20 cellular contexts compared by ENCODE assay signal in the genomic region with DNA sequence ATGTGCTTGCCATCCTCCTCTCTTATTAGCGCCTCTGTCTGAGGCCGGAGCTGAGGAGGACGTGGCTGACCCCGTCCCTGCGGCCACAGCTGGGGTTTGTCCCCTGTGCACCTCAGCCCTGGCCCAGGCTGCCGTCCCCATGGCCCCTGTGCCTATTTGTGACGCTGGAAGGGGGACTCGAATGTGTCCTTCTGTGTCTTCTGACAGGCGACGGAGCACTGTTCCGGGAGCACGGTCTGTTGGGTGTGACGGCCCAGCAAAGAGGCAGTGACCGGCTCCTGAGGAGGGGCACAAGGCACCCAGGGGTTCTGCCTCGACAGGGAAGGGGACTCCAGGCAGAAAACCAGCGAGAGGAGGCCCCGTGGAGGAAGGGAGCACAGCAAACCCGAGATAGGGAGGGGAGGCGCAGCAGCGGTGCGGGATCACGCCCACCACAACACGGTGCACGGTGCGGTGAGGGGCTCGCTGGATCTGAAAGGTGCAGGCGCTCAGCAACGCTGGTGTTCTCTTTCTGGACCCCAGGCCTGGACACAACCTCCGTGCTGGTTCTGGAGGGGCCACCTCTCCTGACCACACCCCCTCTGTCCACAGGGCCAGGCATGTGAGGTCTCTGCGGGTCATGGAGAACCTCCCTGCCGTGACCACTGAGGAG. TPM values are rescaled to one million over a fixed set of nuclear protein-coding genes. Genes with fewer than 3 reads are reported as not detected.
DNase-seq lines count a peak whose midpoint lies in the region; ATAC-seq and TF ChIP-seq lines count a peak whose summit lies in the region.
"Had no signal": no experiment of that assay in that cellular context is flagged by ENCODE, and none has a peak within 500 bp of the region (broad histone marks: within the 10 kb centered on the region; RNA-seq: fewer than 3 reads in every experiment).

No MANE protein-coding gene starts in this region.

- no peaks in the 10 kb centered on the region for H3K9me3 ChIP-seq in DND-41 (ENCODE audit: insufficient read depth, low read length, severe bottlenecking)
- H3K9me3 ChIP-seq in Loucy (ENCODE audit: insufficient read depth, low read depth, low read length): no peaks in the 10 kb centered on the region
- no peaks in the 10 kb centered on the region for H3K9me3 ChIP-seq in neuronal stem cell (replicated peaks in 1 of 2; ENCODE audit: control insufficient read depth in 2 of 2, insufficient read depth in 1 of 2, low read depth in 1 of 2, low read length in 2 of 2)
- H3K9me3 ChIP-seq in hepatocyte (ENCODE audit: low read depth): no peaks in the 10 kb centered on the region
- H3K9me3 ChIP-seq: Caco-2, Peyer's patch had no signal

- peak overlapping the region; percentile 53 for H3K23ac ChIP-seq in neuronal stem cell (ENCODE audit: low read depth, low read length, poor library complexity)

- peak overlapping the region; percentile 84 for H3K4ac ChIP-seq in neuronal stem cell (ENCODE audit: low read length)

- peak overlapping the region; percentile 2 for H3K4me3 Mint-ChIP-seq in dendritic cell treated with granulocyte-macrophage colony-stimulating factor and Interleukin-4, amounts not matched to agents 40 ng/mL and 50 ng/mL, for 4 days
- H3K4me3 Mint-ChIP-seq: HFFc6 had no signal

- H2AFZ ChIP-seq in DND-41 (ENCODE audit: low read depth, low read length): no peak overlapping the region
- H2AFZ ChIP-seq in Loucy (ENCODE audit: low read length): no peak overlapping the region
- no peak overlapping the region for H2AFZ ChIP-seq in neuronal stem cell (ENCODE audit: low read length)
- H2AFZ ChIP-seq in hepatocyte: no peak overlapping the region

- intact Hi-C loops in dendritic cell treated with granulocyte-macrophage colony-stimulating factor and Interleukin-4, amounts not matched to agents 40 ng/mL and 50 ng/mL, for 4 days (cut with micrococcal nuclease): no loop called here

- H3K18ac ChIP-seq in neuronal stem cell (ENCODE audit: low read length): peak overlapping the region; percentile 45

- peaks cover 98% of the 10 kb centered on the region for H3K36me3 Mint-ChIP-seq in dendritic cell treated with granulocyte-macrophage colony-stimulating factor and Interleukin-4, amounts not matched to agents 40 ng/mL and 50 ng/mL, for 4 days (ENCODE audit: low read depth)

- H3K4me1 ChIP-seq in DND-41 (ENCODE audit: insufficient read depth, low read length) (peaks cover 80% of the 10 kb centered on the region), Loucy (ENCODE audit: insufficient read depth, low read length, poor library complexity, severe bottlenecking) (peaks cover 66% of the 10 kb centered on the region), neuronal stem cell (ENCODE audit: control insufficient read depth in 2 of 2, insufficient read depth in 1 of 2, low read depth in 1 of 2, low read length in 2 of 2) (peaks cover 10 to 12% of the 10 kb centered on the region in 2 donors), hepatocyte (ENCODE audit: insufficient read depth) (peaks cover 55% of the 10 kb centered on the region)

- H3K4me2 ChIP-seq in DND-41 (ENCODE audit: insufficient read depth, low read length): no peak overlapping the region
- peak overlapping the region; percentile 98 for H3K4me2 ChIP-seq in Loucy (ENCODE audit: low read depth, low read length, poor library complexity, severe bottlenecking)
- H3K4me2 ChIP-seq in neuronal stem cell (ENCODE audit: insufficient read depth, low read length, poor library complexity, severe bottlenecking): no peak overlapping the region
- no peak overlapping the region for H3K4me2 ChIP-seq in hepatocyte

- H2BK5ac ChIP-seq in neuronal stem cell (ENCODE audit: low read length): no peak overlapping the region

- H3K27ac ChIP-seq in DND-41 (ENCODE audit: low read length) (peak overlapping the region; percentile 87), neuronal stem cell (replicated peaks; ENCODE audit: low read length) (no peak overlapping the region), hepatocyte (no peak overlapping the region)
- H3K27ac ChIP-seq: Peyer's patch, SK-N-MC had no signal

- TF ChIP-seq CTCF in DND-41 (IDR thresholded peaks at IDR 0.05; ENCODE audit: borderline replicate concordance, extremely low read depth, low read length, poor library complexity, severe bottlenecking) (no peak), Loucy (conservative IDR thresholded peaks at IDR 0.05; ENCODE audit: low read length) (no peak), hepatocyte (IDR thresholded peaks at IDR 0.05; ENCODE audit: poor library complexity) (no peak)

- peak overlapping the region; percentile 71 for H2AK5ac ChIP-seq in neuronal stem cell (ENCODE audit: low read depth, low read length)

- H3K27me3 ChIP-seq in DND-41 (ENCODE audit: insufficient read depth, low read length, poor library complexity): no peaks in the 10 kb centered on the region
- no peaks in the 10 kb centered on the region for H3K27me3 ChIP-seq in Loucy (ENCODE audit: insufficient read depth, low read length, poor library complexity, severe bottlenecking)
- H3K27me3 ChIP-seq in neuronal stem cell (ENCODE audit: control insufficient read depth in 3 of 3, insufficient read depth in 3 of 3, low read depth in 1 of 3, low read length in 3 of 3): no peaks in the 10 kb centered on the region
- no peaks in the 10 kb centered on the region for H3K27me3 ChIP-seq in hepatocyte
- H3K27me3 ChIP-seq: Peyer's patch had no signal

- H3K14ac ChIP-seq in neuronal stem cell (ENCODE audit: low read length): peak overlapping the region; percentile 72

- no peak overlapping the region for H4K91ac ChIP-seq in neuronal stem cell (ENCODE audit: low read depth, low read length, poor library complexity)

- H3K27me3 Mint-ChIP-seq in dendritic cell treated with granulocyte-macrophage colony-stimulating factor and Interleukin-4, amounts not matched to agents 40 ng/mL and 50 ng/mL, for 4 days: no peaks in the 10 kb centered on the region
- H3K27me3 Mint-ChIP-seq: CD4-positive, CD25-positive, alpha-beta regulatory T cell had no signal

- H3K36me3 ChIP-seq in DND-41 (ENCODE audit: insufficient read depth, low read length): peaks cover 3% of the 10 kb centered on the region; the same call in 1 of the 2 replicates
- no peaks in the 10 kb centered on the region; the same call in 1 of the 2 replicates for H3K36me3 ChIP-seq in Loucy (ENCODE audit: insufficient read depth, low read length)
- H3K36me3 ChIP-seq in neuronal stem cell (replicated peaks in 1 of 2; ENCODE audit: control insufficient read depth in 2 of 2, insufficient read depth in 2 of 2, low read length in 2 of 2): no peaks in the 10 kb centered on the region
- no peaks in the 10 kb centered on the region for H3K36me3 ChIP-seq in hepatocyte (replicated peaks; ENCODE audit: insufficient read depth, low read depth)
- H3K36me3 ChIP-seq: Peyer's patch had no signal

- peak overlapping the region; percentile 90 for H2BK15ac ChIP-seq in neuronal stem cell (ENCODE audit: low read length)

- H2BK12ac ChIP-seq in neuronal stem cell (ENCODE audit: low read length): peak overlapping the region; percentile 4

- H2BK120ac ChIP-seq in neuronal stem cell (ENCODE audit: low read depth, low read length): no peak overlapping the region

- H3K79me2 ChIP-seq in DND-41 (ENCODE audit: insufficient read depth, low read length) (peaks cover 16% of the 10 kb centered on the region), Loucy (ENCODE audit: insufficient read depth, low read length) (peaks cover 71% of the 10 kb centered on the region), hepatocyte (peaks cover 36% of the 10 kb centered on the region)

- H3K79me1 ChIP-seq in neuronal stem cell (ENCODE audit: low read depth, low read length): peaks cover 1% of the 10 kb centered on the region

- H3F3A ChIP-seq in Loucy (ENCODE audit: low read depth): no peaks in the 10 kb centered on the region

- no peak for ATAC-seq in DND-41 (ENCODE audit: insufficient read depth, low read depth)
- ATAC-seq in GM21526 (IDR thresholded peaks at IDR 0.05; ENCODE audit: low FRiP score, unreplicated experiment): no peak
- no peak for ATAC-seq in GM21786 (IDR thresholded peaks at IDR 0.05; ENCODE audit: unreplicated experiment)

- H3K9me3 Mint-ChIP-seq in dendritic cell treated with granulocyte-macrophage colony-stimulating factor and Interleukin-4, amounts not matched to agents 40 ng/mL and 50 ng/mL, for 4 days: no peaks in the 10 kb centered on the region
- H3K9me3 Mint-ChIP-seq: CD4-positive, CD25-positive, alpha-beta regulatory T cell; HFFc6 had no signal

- H3K9me2 ChIP-seq in Loucy (replicated peaks; ENCODE audit: low read depth, low read length): no peaks in the 10 kb centered on the region
- H3K9me2 ChIP-seq in hepatocyte (replicated peaks; ENCODE audit: insufficient read depth): no peaks in the 10 kb centered on the region

- H3K4me3 ChIP-seq in DND-41 (ENCODE audit: low read depth in 1 of 2, low read length in 2 of 2) (no peak overlapping the region), Loucy (ENCODE audit: low read length, poor library complexity, severe bottlenecking) (no peak overlapping the region), neuronal stem cell (ENCODE audit: low read length in 2 of 2) (no peak overlapping the region), hepatocyte (no peak overlapping the region)
- H3K4me3 ChIP-seq: Peyer's patch, SK-N-MC had no signal

- H4K8ac ChIP-seq in neuronal stem cell (ENCODE audit: low read depth, low read length): no peak overlapping the region

- H3K9ac ChIP-seq in DND-41 (ENCODE audit: low read depth, low read length): no peak overlapping the region
- H3K9ac ChIP-seq in Loucy (ENCODE audit: low read depth, low read length, poor library complexity, severe bottlenecking): peak overlapping the region; percentile 23
- H3K9ac ChIP-seq in neuronal stem cell (ENCODE audit: low read depth, low read length, poor library complexity): peak overlapping the region; percentile 79

- H4K20me1 ChIP-seq in DND-41 (ENCODE audit: insufficient read depth, low read length) (no peaks in the 10 kb centered on the region; the same call in 1 of the 2 replicates), Loucy (ENCODE audit: insufficient read depth, low read length, poor library complexity, severe bottlenecking) (peaks cover 9% of the 10 kb centered on the region), hepatocyte (ENCODE audit: insufficient read depth, poor library complexity, severe bottlenecking) (no peaks in the 10 kb centered on the region)

- peak overlapping the region; percentile 57 for H3K27ac Mint-ChIP-seq in dendritic cell treated with granulocyte-macrophage colony-stimulating factor and Interleukin-4, amounts not matched to agents 40 ng/mL and 50 ng/mL, for 4 days
- H3K27ac Mint-ChIP-seq: HFFc6 had no signal

- DNase-seq in DND-41: no peak
- no peak for DNase-seq in neuronal stem cell (ENCODE audit: low spot score)
- DNase-seq in kidney glomerular epithelial cell (lab: John Stamatoyannopoulos, UW): no peak
- no peak for DNase-seq in hepatocyte (ENCODE audit: low spot score)
- DNase-seq: Caco-2; CD4-positive, CD25-positive, alpha-beta regulatory T cell; GOT3; HFFc6; NCI-H1105; NCI-H1694; NCI-H2081 treated with DMSO at 0.1 percent for 48 hours; NCI-H446 treated with DMSO at 0.1 percent for 48 hours; NK-92 treated with Interleukin-12 subunit alpha and Interleukin-12 subunit beta, amount 100 ng/mL, for 24 hours; Peyer's patch; SHP77 had no signal

- no CpG with 5 or more reads among the region's 31 CpGs for WGBS in neuronal stem cell (ENCODE audit: extremely low coverage in 2 of 2, insufficient read length in 2 of 2, insufficient replicate concordance in 1 of 2), 2 donors
- 92% methylated on average over 29 of the region's 31 CpGs for WGBS in hepatocyte (ENCODE audit: low lambda C conversion rate, missing lambda C conversion rate)

- H3K4me1 Mint-ChIP-seq in dendritic cell treated with granulocyte-macrophage colony-stimulating factor and Interleukin-4, amounts not matched to agents 40 ng/mL and 50 ng/mL, for 4 days (ENCODE audit: low read depth): peaks cover 89% of the 10 kb centered on the region

RNA-seq across cellular contexts. Expression of a gene that starts 5.6 kb away (rescaled TPM):
- polyA plus RNA-seq in neuronal stem cell (2013, experiment 1 of 2): 0.13 TPM
- polyA plus RNA-seq in neuronal stem cell (2013, experiment 2 of 2): 0.08 TPM
- 16.5 and 35.4 TPM in 2 replicates for total RNA-seq in hepatocyte
- 30.3 and 41.2 TPM in 2 replicates for polyA plus RNA-seq in hepatocyte

RNA-seq across cellular contexts. Expression of a gene that starts 46.1 kb away (rescaled TPM):
- 0.78 TPM for polyA plus RNA-seq in neuronal stem cell (2013, experiment 1 of 2)
- 0.93 TPM for polyA plus RNA-seq in neuronal stem cell (2013, experiment 2 of 2)
- 0.68 and 1.7 TPM in 2 replicates for total RNA-seq in hepatocyte
- polyA plus RNA-seq in hepatocyte: 2.0 and 3.3 TPM in 2 replicates
